ENCODE assay signal across 1 cellular context in the genomic region with DNA sequence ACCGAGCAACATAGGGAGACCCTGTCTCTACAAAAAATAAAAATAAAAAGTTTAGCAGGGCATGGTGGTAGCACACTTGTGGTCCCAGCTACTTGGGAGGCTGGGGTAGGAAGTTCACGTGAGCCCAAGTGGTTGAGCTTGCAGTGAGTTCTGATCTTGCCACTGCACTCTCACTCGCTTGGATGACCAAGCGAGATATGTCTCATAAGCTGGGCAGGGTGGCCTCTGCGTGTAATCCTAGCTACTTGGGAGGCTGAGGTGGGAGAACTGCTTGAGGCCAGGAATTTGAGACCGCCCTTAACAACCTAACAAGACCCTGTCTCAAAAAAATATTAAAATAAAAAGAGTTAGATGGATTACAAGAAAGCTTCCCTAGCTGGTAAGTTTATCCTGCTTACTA.
TF ChIP-seq lines count a peak whose summit lies in the region.

No MANE protein-coding gene starts in this region.

TF ChIP-seq in IMR-90, 13 proteins besides CTCF, POLR2A, EP300 and RAD21 (continued from another document):
- TF ChIP-seq MAZ (IDR thresholded peaks at IDR 0.05; ENCODE audit: borderline replicate concordance, low read depth, low read length) (no peak), RFX5 (IDR thresholded peaks at IDR 0.05; ENCODE audit: low read depth, low read length) (no peak), BHLHE40 (IDR thresholded peaks at IDR 0.05; ENCODE audit: low read depth, low read length) (no peak), FOS (IDR thresholded peaks at IDR 0.05; ENCODE audit: low read depth, low read length) (no peak)
- TF ChIP-seq, protein P1, sequence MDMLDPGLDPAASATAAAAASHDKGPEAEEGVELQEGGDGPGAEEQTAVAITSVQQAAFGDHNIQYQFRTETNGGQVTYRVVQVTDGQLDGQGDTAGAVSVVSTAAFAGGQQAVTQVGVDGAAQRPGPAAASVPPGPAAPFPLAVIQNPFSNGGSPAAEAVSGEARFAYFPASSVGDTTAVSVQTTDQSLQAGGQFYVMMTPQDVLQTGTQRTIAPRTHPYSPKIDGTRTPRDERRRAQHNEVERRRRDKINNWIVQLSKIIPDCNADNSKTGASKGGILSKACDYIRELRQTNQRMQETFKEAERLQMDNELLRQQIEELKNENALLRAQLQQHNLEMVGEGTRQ (IDR thresholded peaks at IDR 0.05; ENCODE audit: low read depth, low read length) = no peak
